ENCODE assay signal across 8 cellular contexts in the genomic region with DNA sequence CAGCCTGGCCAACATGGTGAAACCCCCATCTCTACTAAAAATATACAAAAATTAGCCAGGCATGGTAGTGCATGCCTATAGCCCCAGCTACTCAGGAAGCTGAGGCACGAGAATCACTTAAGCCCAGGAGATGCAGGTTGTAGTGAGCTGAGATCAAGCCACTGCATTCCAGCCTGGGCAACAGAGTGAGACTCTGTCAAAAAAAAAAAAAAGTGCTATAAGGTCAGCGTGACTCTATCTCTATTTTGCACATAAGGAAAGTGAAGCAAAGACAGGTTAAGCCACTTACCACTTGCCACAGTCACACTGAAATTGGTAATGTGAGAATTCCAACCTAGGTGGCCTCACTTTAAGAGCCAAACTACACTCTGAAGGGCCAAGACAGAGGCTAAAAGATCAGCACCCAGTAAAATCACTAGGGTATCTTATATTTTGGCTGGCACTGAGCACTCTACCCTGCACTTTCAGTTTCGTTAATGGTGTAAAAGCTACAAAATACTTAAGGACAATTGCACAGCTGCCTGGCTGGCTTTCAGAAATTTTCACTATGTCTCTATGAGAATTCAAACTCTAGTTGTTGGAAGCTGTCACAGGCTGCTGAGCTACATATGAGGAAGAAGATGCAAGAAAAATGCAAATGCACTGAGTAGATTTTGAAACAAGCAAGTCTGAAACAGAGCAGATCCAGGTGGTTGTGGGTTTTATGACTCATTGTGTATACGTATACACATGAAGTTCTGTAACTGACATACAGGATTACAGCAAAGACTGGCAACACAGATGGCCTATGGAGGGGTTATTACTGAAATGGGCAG. TPM values are rescaled to one million over a fixed set of nuclear protein-coding genes. Genes with fewer than 3 reads are reported as not detected.
DNase-seq lines count a peak whose midpoint lies in the region; ATAC-seq and TF ChIP-seq lines count a peak whose summit lies in the region.

No MANE protein-coding gene starts in this region.

- H3K9ac ChIP-seq in OCI-LY1 (ENCODE audit: low read length): peak overlapping the region; percentile 76

- no peaks in the 10 kb centered on the region for H3K9me3 ChIP-seq in OCI-LY1 (ENCODE audit: low read length)
- H3K9me3 ChIP-seq in breast epithelium: no peaks in the 10 kb centered on the region
- H3K9me3 ChIP-seq in ascending aorta: no peaks in the 10 kb centered on the region

- H3F3A ChIP-seq in OCI-LY1 (ENCODE audit: insufficient read depth, low read length): peaks cover 7% of the 10 kb centered on the region; the same call in 1 of the 2 replicates

- H3K27ac ChIP-seq in OCI-LY1 (ENCODE audit: low read depth, low read length, poor library complexity, severe bottlenecking) (peak overlapping the region; percentile 99), breast epithelium (peak overlapping the region; percentile 34 to 50), ascending aorta (no peak overlapping the region)

- H2AFZ ChIP-seq in OCI-LY1 (ENCODE audit: low read length): no peak overlapping the region

- DNase-seq in AG20443 (ENCODE audit: low spot score): peak; percentile 32
- DNase-seq in breast epithelium (ENCODE audit: low spot score in 2 of 2): no peak
- peak; percentile 78 for DNase-seq in naive B cell
- DNase-seq in ascending aorta (ENCODE audit: low spot score in 2 of 2): no peak
- no peak for DNase-seq in superior temporal gyrus (ENCODE audit: extremely low spot score)

- ATAC-seq in GM18519 (IDR thresholded peaks at IDR 0.05; ENCODE audit: low FRiP score, unreplicated experiment) (peak; percentile 99), HG02973 (IDR thresholded peaks at IDR 0.05; ENCODE audit: unreplicated experiment) (peak; percentile 93), naive B cell (ENCODE audit: low read depth in 2 of 2) (peak; percentile 85 to 87)

- H3K4me3 Mint-ChIP-seq in naive B cell: peak overlapping the region; percentile 15 to 77 (median 56)

- H3K27me3 ChIP-seq in OCI-LY1 (ENCODE audit: insufficient read depth, low read length): no peaks in the 10 kb centered on the region
- no peaks in the 10 kb centered on the region for H3K27me3 ChIP-seq in breast epithelium
- no peaks in the 10 kb centered on the region for H3K27me3 ChIP-seq in ascending aorta

- no peaks in the 10 kb centered on the region for H4K20me1 ChIP-seq in OCI-LY1 (ENCODE audit: insufficient read depth, low read length)

- H3K27ac Mint-ChIP-seq in naive B cell: peak overlapping the region; percentile 21 to 97 (median 95)

- H3K9me2 ChIP-seq in OCI-LY1 (ENCODE audit: low read depth, low read length): no peaks in the 10 kb centered on the region

- peaks cover 27% of the 10 kb centered on the region for H3K79me2 ChIP-seq in OCI-LY1 (ENCODE audit: insufficient read depth, low read length)

- H3K4me1 ChIP-seq in OCI-LY1 (ENCODE audit: insufficient read depth, low read length, severe bottlenecking) (peaks cover 84% of the 10 kb centered on the region), breast epithelium (no peaks in the 10 kb centered on the region), ascending aorta (peaks cover 0 to 4% of the 10 kb centered on the region in 2 donors)

- TF ChIP-seq CTCF in OCI-LY1 (IDR thresholded peaks at IDR 0.05; ENCODE audit: low read length) (no peak), breast epithelium (IDR thresholded peaks at IDR 0.05) (no peak), ascending aorta (IDR thresholded peaks at IDR 0.05) (no peak)

- H3K36me3 ChIP-seq in OCI-LY1 (ENCODE audit: insufficient read depth, low read length): peaks cover 4% of the 10 kb centered on the region; the same call in 1 of the 2 replicates
- H3K36me3 ChIP-seq in breast epithelium: no peaks in the 10 kb centered on the region
- no peaks in the 10 kb centered on the region for H3K36me3 ChIP-seq in ascending aorta

- H3K9me3 Mint-ChIP-seq in naive B cell: no peaks in the 10 kb centered on the region

- H3K27me3 Mint-ChIP-seq in naive B cell: no peaks in the 10 kb centered on the region

- no peak for TF ChIP-seq POLR2A in breast epithelium (IDR thresholded peaks at IDR 0.05)

- no peaks in the 10 kb centered on the region for H3K36me3 Mint-ChIP-seq in naive B cell

- H3K4me3 ChIP-seq in OCI-LY1 (ENCODE audit: low read depth, low read length, poor library complexity, severe bottlenecking): peak overlapping the region; percentile 47
- peak overlapping the region in 1 of 3 donors; percentile 9 for H3K4me3 ChIP-seq in breast epithelium
- H3K4me3 ChIP-seq in ascending aorta: no peak overlapping the region

- intact Hi-C loops in breast epithelium (cut with DNase I; ENCODE audit: low total_unique reads): loop anchor here (5.0 kb wide), 1 partner anchor 435 kb away; no protein-coding TSS in a partner anchor
- intact Hi-C loops in ascending aorta (cut with DNase I): no loop called here

- peak overlapping the region; percentile 70 for H3K4me2 ChIP-seq in OCI-LY1 (ENCODE audit: low read length)

- H3K4me1 Mint-ChIP-seq in naive B cell: peaks cover 41 to 65% (median 41%) of the 10 kb centered on the region in 3 donors

RNA-seq across cellular contexts. Expression of a gene that starts 32.7 kb away (rescaled TPM):
- total RNA-seq in breast epithelium: 10 to 100 TPM; 13.6 to 16.6 (median 13.8) TPM
- polyA plus RNA-seq in naive B cell (ENCODE audit: low read depth in 6 of 6): 10 to 100 TPM in 5 of 6 donors, under 1 TPM in 1; 0.56 to 25.1 (median 20.4) TPM
- 14.8 TPM for total RNA-seq in ascending aorta

Comparison
In these comparisons a context has a peak if more than half of its experiments do, and no peak if none do; other contexts are left out.
1. DNase-seq: peak in AG20443 (single experiment) and naive B cell (single experiment); none in breast epithelium (0 of 2), ascending aorta (0 of 2) and superior temporal gyrus (single experiment).
2. H3K27ac ChIP-seq: peak in OCI-LY1 (single experiment) and breast epithelium (2 of 2); none in ascending aorta (0 of 2).
3. Peak in every context shown above with its lines, with median percentiles within 50 percentile points of each other: ATAC-seq.